Comparison of ENCODE assay signal across 9 cellular contexts in genomic region chr4:96035727-96036126, GRCh38.
DNase-seq lines count a peak whose midpoint lies in the region; ATAC-seq and TF ChIP-seq lines count a peak whose summit lies in the region.
"Had no signal": no experiment of that assay in that cellular context is flagged by ENCODE, and none has a peak within 500 bp of the region (broad histone marks: within the 10 kb centered on the region; RNA-seq: fewer than 3 reads in every experiment).

No MANE protein-coding gene starts in this region.

- H3K9me3 ChIP-seq in right lobe of liver: no peaks in the 10 kb centered on the region

- TF ChIP-seq CTCF in GM06990 (IDR thresholded peaks at IDR 0.05; ENCODE audit: insufficient read depth, low read length, poor library complexity, severe bottlenecking) (peak; percentile 4), astrocyte of the spinal cord (IDR thresholded peaks at IDR 0.05; ENCODE audit: low read depth, low read length) (peak; percentile 14), right lobe of liver (IDR thresholded peaks at IDR 0.05) (peak in 3 of 4 donors; percentile 26 to 51 (median 30))

- DNase-seq in GM06990 (ENCODE audit: extremely low read depth, insufficient read length) (no peak), astrocyte of the spinal cord (ENCODE audit: low read depth, low spot score) (no peak), right lobe of liver (no peak), DMS153 (lab: John Stamatoyannopoulos, UW) (no peak), cardiac septum (ENCODE audit: low spot score) (no peak)
- DNase-seq in Jurkat, Clone E6-1 (ENCODE audit: low read depth, low spot score): peak; percentile 70
- DNase-seq in effector CD8-positive, alpha-beta T cell (lab: John Stamatoyannopoulos, UW): no peak
- no peak for DNase-seq in stimulated activated CD4-positive, alpha-beta T cell treated with anti-CD3 and anti-CD28 coated beads, Interleukin-2, amount 100 ng/mL, for 24 hours
- DNase-seq: activated T-cell treated with anti-CD3 and anti-CD28 coated beads, Interleukin-2, amount 50 U/mL, for 48 hours had no signal

- no peak overlapping the region for H3K27ac ChIP-seq in right lobe of liver

- no peak for TF ChIP-seq POLR2A in right lobe of liver (IDR thresholded peaks at IDR 0.05)

- intact Hi-C loops in right lobe of liver (cut with DNase I): no loop called here
- intact Hi-C loops in cardiac septum (cut with DNase I): loop anchor here (10.0 kb wide), 1 partner anchor 871 kb away; no protein-coding TSS in a partner anchor

- H3K27me3 ChIP-seq in GM06990 (replicated peaks; ENCODE audit: control insufficient read depth, insufficient read depth, low read length): no peaks in the 10 kb centered on the region
- no peaks in the 10 kb centered on the region for H3K27me3 ChIP-seq in right lobe of liver

- no peaks in the 10 kb centered on the region for H3K36me3 ChIP-seq in GM06990 (ENCODE audit: control insufficient read depth, insufficient read depth, low read length)
- H3K36me3 ChIP-seq in right lobe of liver: no peaks in the 10 kb centered on the region

- ATAC-seq in right lobe of liver: peak; percentile 20 to 44 (median 30)

- in situ Hi-C loops in astrocyte of the spinal cord (cut with HindIII; ENCODE audit: low sequenced_read_pairs): no loop called here

- no peaks in the 10 kb centered on the region for H3K4me1 ChIP-seq in right lobe of liver

- H3K4me3 ChIP-seq in GM06990 (replicated peaks; ENCODE audit: low read depth, low read length) (no peak overlapping the region), astrocyte of the spinal cord (ENCODE audit: low read depth, low read length) (no peak overlapping the region), right lobe of liver (no peak overlapping the region)
- no peak overlapping the region for H3K4me3 ChIP-seq in Jurkat, Clone E6-1 (ENCODE audit: low read length)
